Comparison of ENCODE assay signal across 8 cellular contexts in genomic region chr10:50577681-50578350, GRCh38. TPM values are rescaled to one million over a fixed set of nuclear protein-coding genes. Genes with fewer than 3 reads are reported as not detected.
DNase-seq lines count a peak whose midpoint lies in the region; ATAC-seq and TF ChIP-seq lines count a peak whose summit lies in the region.

No MANE protein-coding gene starts in this region.

- peaks cover 10 to 37% of the 10 kb centered on the region in 2 donors for H3K4me1 ChIP-seq in left lung

- H3K27me3 Mint-ChIP-seq in CD14-positive monocyte (ENCODE audit: low read depth in 3 of 3) = no peaks in the 10 kb centered on the region
- no peaks in the 10 kb centered on the region for H3K27me3 Mint-ChIP-seq in activated B cell treated with CpG ODN at 0.5 μM for 24 hours
- H3K27me3 Mint-ChIP-seq in osteocyte (ENCODE audit: unreplicated experiment) = no peaks in the 10 kb centered on the region

- DNase-seq in CD14-positive monocyte (ENCODE audit: low spot score) (no peak), activated B cell treated with CpG ODN at 0.5 μM for 24 hours (no peak), left lung (peak in 1 of 2 donors; percentile 34), osteocyte (ENCODE audit: extremely low spot score, unreplicated experiment) (no peak), glomerular visceral epithelial cell (ENCODE audit: extremely low spot score) (no peak)

- no peaks in the 10 kb centered on the region for H3K27me3 ChIP-seq in left lung

- H3K36me3 Mint-ChIP-seq in CD14-positive monocyte (peaks cover 0 to 11% of the 10 kb centered on the region in 2 donors), activated B cell treated with CpG ODN at 0.5 μM for 24 hours (ENCODE audit: low read depth) (peaks cover 8% of the 10 kb centered on the region), osteocyte (ENCODE audit: unreplicated experiment) (peaks cover 9% of the 10 kb centered on the region)

- ATAC-seq in HG02798 (IDR thresholded peaks at IDR 0.05; ENCODE audit: poor library complexity, unreplicated experiment) = peak; percentile 40
- peak; percentile 21 for ATAC-seq in activated B cell treated with CpG ODN at 0.5 μM for 24 hours (ENCODE audit: low read depth)
- peak; percentile 87 for ATAC-seq in left lung
- no peak for ATAC-seq in HG03196 (IDR thresholded peaks at IDR 0.05; ENCODE audit: unreplicated experiment)
- no peak for ATAC-seq in GM19455 (IDR thresholded peaks at IDR 0.05; ENCODE audit: unreplicated experiment)

- POLR2A ChIA-PET in activated B cell treated with CpG ODN at 0.5 μM for 24 hours (lab: Charles Lee) = interaction anchor here (0.9 to 1.6 kb wide), 2 partner anchors 46 to 47 kb away, joined by 3 to 4 read pairs; partner anchors contain the start of gene SGMS1

- H3K4me3 Mint-ChIP-seq in CD14-positive monocyte (peak overlapping the region in 1 of 2 donors; percentile 69), activated B cell treated with CpG ODN at 0.5 μM for 24 hours (no peak overlapping the region), osteocyte (ENCODE audit: unreplicated experiment) (no peak overlapping the region)

- no peaks in the 10 kb centered on the region for H3K36me3 ChIP-seq in left lung

- H3K4me1 Mint-ChIP-seq in CD14-positive monocyte (peaks cover 37% of the 10 kb centered on the region), activated B cell treated with CpG ODN at 0.5 μM for 24 hours (peaks cover 74% of the 10 kb centered on the region), osteocyte (ENCODE audit: unreplicated experiment) (peaks cover 21% of the 10 kb centered on the region)

- H3K9me3 Mint-ChIP-seq in CD14-positive monocyte = no peaks in the 10 kb centered on the region
- H3K9me3 Mint-ChIP-seq in activated B cell treated with CpG ODN at 0.5 μM for 24 hours = no peaks in the 10 kb centered on the region
- peaks cover 9% of the 10 kb centered on the region for H3K9me3 Mint-ChIP-seq in osteocyte (ENCODE audit: unreplicated experiment)

- H3K4me3 ChIP-seq in left lung = no peak overlapping the region

- H3K9me3 ChIP-seq in left lung = no peaks in the 10 kb centered on the region

- H3K27ac Mint-ChIP-seq in CD14-positive monocyte = peak overlapping the region in 5 of 7 donors; percentile 28 to 80 (median 78)
- peak overlapping the region; percentile 24 for H3K27ac Mint-ChIP-seq in activated B cell treated with CpG ODN at 0.5 μM for 24 hours
- no peak overlapping the region for H3K27ac Mint-ChIP-seq in osteocyte (ENCODE audit: unreplicated experiment)

- H3K27ac ChIP-seq in left lung = peak overlapping the region in 1 of 2 donors; percentile 55

- no peak for TF ChIP-seq CTCF in CD14-positive monocyte (IDR thresholded peaks at IDR 0.05)
- no peak for TF ChIP-seq CTCF in activated B cell treated with CpG ODN at 0.5 μM for 24 hours (IDR thresholded peaks at IDR 0.05)
- no peak for TF ChIP-seq CTCF in left lung (IDR thresholded peaks at IDR 0.05)
- TF ChIP-seq CTCF in osteocyte (IDR thresholded peaks at IDR 0.05) = no peak

- CTCF ChIA-PET in activated B cell treated with CpG ODN at 0.5 μM for 24 hours (lab: Charles Lee) = interaction anchor here (0.8 to 1.1 kb wide), 2 partner anchors 14 to 44 kb away, joined by 3 read pairs; no protein-coding TSS in a partner anchor

- intact Hi-C loops in CD14-positive monocyte (cut with micrococcal nuclease) (no loop called here), activated B cell treated with CpG ODN at 0.5 μM for 24 hours (cut with micrococcal nuclease) (loop anchor here (2.0 kb wide), 1 partner anchor 21 kb away; no protein-coding TSS in a partner anchor), left lung (cut with DNase I) (no loop called here)

RNA-seq across cellular contexts. Expression of gene SGMS1, which starts 45.9 kb away (rescaled TPM):
- polyA plus RNA-seq in CD14-positive monocyte = 10 to 100 TPM; 19.5 to 20.4 TPM
- total RNA-seq in activated B cell treated with CpG ODN at 0.5 μM for 24 hours (25.8 and 27.5 TPM in 2 replicates), left lung (10 to 100 TPM; 47.0 to 54.0 TPM), osteocyte (20.7 and 21.0 TPM in 2 replicates)

Comparison
In these comparisons a context has a peak if more than half of its experiments do, and no peak if none do; other contexts are left out.
1. ATAC-seq: peak in HG02798 (single experiment), activated B cell treated with CpG ODN at 0.5 μM for 24 hours (single experiment) and left lung (single experiment); none in HG03196 (single experiment) and GM19455 (single experiment).